In the genomic region with DNA sequence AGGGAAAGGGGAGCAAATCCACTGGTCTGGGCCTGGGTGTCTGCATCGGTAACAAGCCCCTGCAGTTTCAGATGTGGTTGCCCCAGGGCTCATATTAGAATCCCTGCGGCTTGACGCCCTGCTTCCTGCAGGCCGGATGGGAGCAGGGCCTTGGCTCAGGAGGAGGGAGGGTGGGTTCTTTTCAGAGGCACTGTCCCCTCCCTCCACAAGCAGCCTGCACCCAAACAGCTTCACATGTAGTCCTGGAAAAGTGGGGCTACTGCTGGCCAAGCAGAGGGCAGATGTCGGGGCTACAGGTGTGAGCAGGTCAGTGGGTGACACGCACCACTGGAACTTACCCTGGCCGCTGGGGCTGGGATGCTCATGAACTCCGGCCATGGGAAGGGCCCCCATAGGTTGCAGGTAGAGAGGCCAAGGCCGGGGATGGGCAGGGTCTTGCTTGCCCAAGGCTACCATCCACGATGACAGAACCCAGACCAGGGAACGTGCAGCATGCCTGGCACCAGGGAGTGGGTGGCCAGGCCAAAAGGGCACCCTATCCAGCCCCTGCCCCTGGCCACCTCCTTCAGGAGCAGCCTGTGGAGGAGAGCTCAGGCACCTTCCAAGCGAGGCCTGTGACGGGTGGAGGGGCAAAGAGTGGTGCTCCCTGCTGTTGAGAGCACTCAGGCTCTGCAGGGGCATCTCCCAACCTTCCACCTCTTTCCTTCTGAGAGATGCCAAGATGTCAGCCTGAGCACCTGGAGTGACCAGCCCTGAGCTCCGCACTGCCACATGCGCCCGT, we compare ENCODE assay signal across 10 cellular contexts. TPM values are rescaled to one million over a fixed set of nuclear protein-coding genes. Genes with fewer than 3 reads are reported as not detected.
DNase-seq lines count a peak whose midpoint lies in the region; ATAC-seq, FAIRE-seq and TF ChIP-seq lines count a peak whose summit lies in the region.
"Had no signal": no experiment of that assay in that cellular context is flagged by ENCODE, and none has a peak within 500 bp of the region (broad histone marks: within the 10 kb centered on the region; RNA-seq: fewer than 3 reads in every experiment).

No MANE protein-coding gene starts in this region.

- 91 to 100% methylated on average over 3 to 16 of the region's 16 CpGs for WGBS in body of pancreas, 2 donors

- peaks cover 4% of the 10 kb centered on the region in 2 donors for H3K4me1 ChIP-seq in kidney (ENCODE audit: control insufficient read depth in 1 of 2, insufficient read depth in 1 of 2, low read depth in 1 of 2, low read length in 2 of 2)
- peaks cover 19% of the 10 kb centered on the region for H3K4me1 ChIP-seq in body of pancreas

- H3K9me3 ChIP-seq in CD4-positive, alpha-beta T cell (ENCODE audit: control insufficient read depth, low read length), result no peaks in the 10 kb centered on the region
- H3K9me3 ChIP-seq in kidney (ENCODE audit: control insufficient read depth in 1 of 2, low read length in 2 of 2) (peaks cover 0 to 2% of the 10 kb centered on the region in 2 donors), body of pancreas (no peaks in the 10 kb centered on the region)

- DNase-seq in activated CD4-positive, alpha-beta T cell treated with anti-CD3 and anti-CD28 coated beads, Interleukin-2, amount 10 ng/mL, durations not matched to agents 7 days and 5 days, result no peak
- no peak for DNase-seq in activated CD4-positive, alpha-beta T cell treated with anti-CD3 and anti-CD28 coated beads for 4 hours
- peak in 2 of 10 experiments; percentile 26 to 31 for DNase-seq in CD4-positive, alpha-beta T cell
- no peak for DNase-seq in activated CD8-positive, alpha-beta T cell treated with anti-CD3 and anti-CD28 coated beads, Interleukin-2, amount 10 ng/mL, durations not matched to agents 7 days and 5 days
- DNase-seq in kidney, result peak; percentile 75
- no peak for DNase-seq in NCI-H526 (lab: John Stamatoyannopoulos, UW)
- DNase-seq in foreskin fibroblast, result no peak
- DNase-seq in body of pancreas, result no peak
- DNase-seq: NK-92 treated with Interleukin-12 subunit alpha and Interleukin-12 subunit beta, amount 100 ng/mL, for 24 hours had no signal

- H3K36me3 ChIP-seq in kidney (ENCODE audit: control insufficient read depth in 1 of 2, insufficient read depth in 2 of 2, low read length in 2 of 2) (no peaks in the 10 kb centered on the region), body of pancreas (replicated peaks in 1 of 2; ENCODE audit: insufficient read depth in 1 of 2, low read depth in 2 of 2) (peaks cover 0 to 3% of the 10 kb centered on the region in 2 donors)

- CTCF ChIA-PET in activated CD4-positive, alpha-beta T cell treated with anti-CD3 and anti-CD28 coated beads, Interleukin-2, amount 10 ng/mL, durations not matched to agents 7 days and 5 days (lab: Charles Lee), result interaction anchor here (0.8 to 2.2 kb wide), 20 partner anchors 9 to 326 kb away, joined by 3 to 21 read pairs (median 4); a partner anchor contains a TSS
- CTCF ChIA-PET in CD4-positive, alpha-beta T cell (lab: Charles Lee), result interaction anchor here (1.0 to 1.9 kb wide), 8 partner anchors 10 to 146 kb away, joined by 3 to 54 read pairs (median 9); a partner anchor contains a TSS
- CTCF ChIA-PET in activated CD8-positive, alpha-beta T cell treated with anti-CD3 and anti-CD28 coated beads, Interleukin-2, amount 10 ng/mL, durations not matched to agents 7 days and 5 days (lab: Charles Lee), result interaction anchor here (0.7 to 6.0 kb wide), 39 partner anchors 11 to 327 kb away, joined by 3 to 90 read pairs (median 4); a partner anchor contains a TSS

- no peak for TF ChIP-seq POLR2A in body of pancreas (IDR thresholded peaks at IDR 0.05)

- no peak overlapping the region for H3K27ac ChIP-seq in CD4-positive, alpha-beta T cell (ENCODE audit: low read depth, low read length)
- H3K27ac ChIP-seq in kidney (ENCODE audit: low read depth in 2 of 2, low read length in 2 of 2) (no peak overlapping the region), body of pancreas (no peak overlapping the region)
- H3K27ac ChIP-seq: hepatocyte had no signal

- peaks cover 11% of the 10 kb centered on the region for H3K36me3 Mint-ChIP-seq in activated CD4-positive, alpha-beta T cell treated with anti-CD3 and anti-CD28 coated beads, Interleukin-2, amount 10 ng/mL, durations not matched to agents 7 days and 5 days (ENCODE audit: low read depth)
- H3K36me3 Mint-ChIP-seq in CD4-positive, alpha-beta T cell (ENCODE audit: low read depth), result peaks cover 28% of the 10 kb centered on the region
- H3K36me3 Mint-ChIP-seq in activated CD8-positive, alpha-beta T cell treated with anti-CD3 and anti-CD28 coated beads, Interleukin-2, amount 10 ng/mL, durations not matched to agents 7 days and 5 days (ENCODE audit: low read depth), result peaks cover 19% of the 10 kb centered on the region

- peaks cover 2% of the 10 kb centered on the region for H3K9me3 Mint-ChIP-seq in activated CD4-positive, alpha-beta T cell treated with anti-CD3 and anti-CD28 coated beads, Interleukin-2, amount 10 ng/mL, durations not matched to agents 7 days and 5 days
- no peaks in the 10 kb centered on the region for H3K9me3 Mint-ChIP-seq in CD4-positive, alpha-beta T cell
- H3K9me3 Mint-ChIP-seq in activated CD8-positive, alpha-beta T cell treated with anti-CD3 and anti-CD28 coated beads, Interleukin-2, amount 10 ng/mL, durations not matched to agents 7 days and 5 days (ENCODE audit: insufficient read depth), result no peaks in the 10 kb centered on the region

- H3K27ac Mint-ChIP-seq in activated CD4-positive, alpha-beta T cell treated with anti-CD3 and anti-CD28 coated beads, Interleukin-2, amount 10 ng/mL, durations not matched to agents 7 days and 5 days, result peak overlapping the region; percentile 73
- H3K27ac Mint-ChIP-seq in CD4-positive, alpha-beta T cell, result peak overlapping the region; percentile 79
- peak overlapping the region; percentile 30 for H3K27ac Mint-ChIP-seq in activated CD8-positive, alpha-beta T cell treated with anti-CD3 and anti-CD28 coated beads, Interleukin-2, amount 10 ng/mL, durations not matched to agents 7 days and 5 days

- no peaks in the 10 kb centered on the region for H3K27me3 ChIP-seq in CD4-positive, alpha-beta T cell (ENCODE audit: control insufficient read depth, insufficient read depth, low read length)
- H3K27me3 ChIP-seq in body of pancreas, result no peaks in the 10 kb centered on the region
- H3K27me3 ChIP-seq: hepatocyte had no signal

- H3K4me1 Mint-ChIP-seq in activated CD4-positive, alpha-beta T cell treated with anti-CD3 and anti-CD28 coated beads, Interleukin-2, amount 10 ng/mL, durations not matched to agents 7 days and 5 days, result peaks cover 28% of the 10 kb centered on the region
- H3K4me1 Mint-ChIP-seq in CD4-positive, alpha-beta T cell (ENCODE audit: low read depth), result peaks cover 29% of the 10 kb centered on the region
- H3K4me1 Mint-ChIP-seq in activated CD8-positive, alpha-beta T cell treated with anti-CD3 and anti-CD28 coated beads, Interleukin-2, amount 10 ng/mL, durations not matched to agents 7 days and 5 days (ENCODE audit: low read depth), result peaks cover 25% of the 10 kb centered on the region

- H3K4me3 ChIP-seq in kidney (ENCODE audit: low read length in 2 of 2), result no peak overlapping the region
- no peak overlapping the region for H3K4me3 ChIP-seq in foreskin fibroblast (ENCODE audit: low read depth in 1 of 2, low read length in 2 of 2)
- H3K4me3 ChIP-seq in body of pancreas, result no peak overlapping the region
- H3K4me3 ChIP-seq: hepatocyte had no signal

- TF ChIP-seq CTCF in CD4-positive, alpha-beta T cell (IDR thresholded peaks at IDR 0.05), result no peak
- no peak for TF ChIP-seq CTCF in kidney (IDR thresholded peaks at IDR 0.05; ENCODE audit: borderline replicate concordance, extremely low read depth, insufficient read depth)
- TF ChIP-seq CTCF in foreskin fibroblast (IDR thresholded peaks at IDR 0.05; ENCODE audit: low read depth, low read length), result no peak
- TF ChIP-seq CTCF in body of pancreas (IDR thresholded peaks at IDR 0.05), result no peak

- peak; percentile 8 for ATAC-seq in CD4-positive, alpha-beta T cell (ENCODE audit: poor library complexity)
- ATAC-seq in activated CD8-positive, alpha-beta T cell treated with anti-CD3 and anti-CD28 coated beads, Interleukin-2, amount 10 ng/mL, durations not matched to agents 7 days and 5 days, result no peak
- ATAC-seq in body of pancreas, result no peak

- POLR2A ChIA-PET in activated CD4-positive, alpha-beta T cell treated with anti-CD3 and anti-CD28 coated beads, Interleukin-2, amount 10 ng/mL, durations not matched to agents 7 days and 5 days (lab: Charles Lee), result interaction anchor here (1.0 to 1.2 kb wide), 2 partner anchors 15 to 16 kb away, joined by 3 to 4 read pairs; a partner anchor contains a TSS
- POLR2A ChIA-PET in CD4-positive, alpha-beta T cell (lab: Charles Lee), result interaction anchor here (1.1 to 6.7 kb wide), 7 partner anchors 9 to 263 kb away, joined by 3 to 145 read pairs (median 5); a partner anchor contains a TSS
- POLR2A ChIA-PET in activated CD8-positive, alpha-beta T cell treated with anti-CD3 and anti-CD28 coated beads, Interleukin-2, amount 10 ng/mL, durations not matched to agents 7 days and 5 days (lab: Charles Lee), result interaction anchor here (0.9 to 2.1 kb wide), 5 partner anchors 15 to 195 kb away, joined by 3 to 22 read pairs (median 5); no protein-coding TSS in a partner anchor

- H3K4me3 Mint-ChIP-seq in activated CD4-positive, alpha-beta T cell treated with anti-CD3 and anti-CD28 coated beads, Interleukin-2, amount 10 ng/mL, durations not matched to agents 7 days and 5 days, result peak overlapping the region; percentile 16
- peak overlapping the region; percentile 70 for H3K4me3 Mint-ChIP-seq in CD4-positive, alpha-beta T cell
- no peak overlapping the region for H3K4me3 Mint-ChIP-seq in activated CD8-positive, alpha-beta T cell treated with anti-CD3 and anti-CD28 coated beads, Interleukin-2, amount 10 ng/mL, durations not matched to agents 7 days and 5 days

- intact Hi-C loops in CD4-positive, alpha-beta T cell (cut with DNase I, micrococcal nuclease), result loop anchor here in 1 of 2 experiments (2.0 kb wide), 1 partner anchor 15 kb away; no protein-coding TSS in a partner anchor
- intact Hi-C loops in kidney (cut with DNase I), result no loop called here
- intact Hi-C loops in body of pancreas (cut with DNase I), result loop anchor here (5.0 kb wide), 1 partner anchor 249 kb away; no protein-coding TSS in a partner anchor

- no peaks in the 10 kb centered on the region for H3K27me3 Mint-ChIP-seq in activated CD4-positive, alpha-beta T cell treated with anti-CD3 and anti-CD28 coated beads, Interleukin-2, amount 10 ng/mL, durations not matched to agents 7 days and 5 days
- no peaks in the 10 kb centered on the region for H3K27me3 Mint-ChIP-seq in CD4-positive, alpha-beta T cell
- no peaks in the 10 kb centered on the region for H3K27me3 Mint-ChIP-seq in activated CD8-positive, alpha-beta T cell treated with anti-CD3 and anti-CD28 coated beads, Interleukin-2, amount 10 ng/mL, durations not matched to agents 7 days and 5 days (ENCODE audit: low read depth)

- FAIRE-seq in kidney (lab: Jason Lieb, UNC), result no peak

- no peak overlapping the region for H3K9ac ChIP-seq in kidney (ENCODE audit: low read length in 2 of 2)

RNA-seq across cellular contexts. Expression of a gene that starts 16.8 kb away (rescaled TPM):
- total RNA-seq in activated CD4-positive, alpha-beta T cell treated with anti-CD3 and anti-CD28 coated beads, Interleukin-2, amount 10 ng/mL, durations not matched to agents 7 days and 5 days, result 10 to 100 TPM; 47.2 to 50.5 TPM
- 100 to 1,000 TPM; 326 to 342 TPM for total RNA-seq in CD4-positive, alpha-beta T cell
- total RNA-seq in activated CD8-positive, alpha-beta T cell treated with anti-CD3 and anti-CD28 coated beads, Interleukin-2, amount 10 ng/mL, durations not matched to agents 7 days and 5 days, result 10 to 100 TPM; 37.7 to 40.1 TPM
- total RNA-seq in kidney (26.3 TPM), body of pancreas (1 to 10 TPM; 8.9 to 9.6 TPM)
- polyA plus RNA-seq in kidney (ENCODE audit: insufficient read depth, low read depth, low replicate concordance), result 8.6 TPM

RNA-seq across cellular contexts. Expression of a gene that starts 48.2 kb away (rescaled TPM):
- under 1 TPM; 0.22 to 0.27 TPM for total RNA-seq in activated CD4-positive, alpha-beta T cell treated with anti-CD3 and anti-CD28 coated beads, Interleukin-2, amount 10 ng/mL, durations not matched to agents 7 days and 5 days
- not detected for total RNA-seq in CD4-positive, alpha-beta T cell
- not detected for total RNA-seq in activated CD8-positive, alpha-beta T cell treated with anti-CD3 and anti-CD28 coated beads, Interleukin-2, amount 10 ng/mL, durations not matched to agents 7 days and 5 days
- total RNA-seq in kidney (3.2 TPM), body of pancreas (10 to 100 TPM; 40.7 to 71.2 TPM)
- 11.1 TPM for polyA plus RNA-seq in kidney (ENCODE audit: insufficient read depth, low read depth, low replicate concordance)

Comparison
In these comparisons a context has a peak if more than half of its experiments do, and no peak if none do; other contexts are left out.
1. RNA of a gene that starts 16.8 kb away (total RNA-seq): 326 to 342 TPM in CD4-positive, alpha-beta T cell; 47.2 to 50.5 TPM in activated CD4-positive, alpha-beta T cell treated with anti-CD3 and anti-CD28 coated beads, Interleukin-2, amount 10 ng/mL, durations not matched to agents 7 days and 5 days, 37.7 to 40.1 TPM in activated CD8-positive, alpha-beta T cell treated with anti-CD3 and anti-CD28 coated beads, Interleukin-2, amount 10 ng/mL, durations not matched to agents 7 days and 5 days, 26.3 TPM in kidney (single experiment) and 8.9 to 9.6 TPM in body of pancreas; every median in the first group is over 4 times any median in the second.
2. Peak in every context shown above with its lines, with median percentiles within 50 percentile points of each other: H3K27ac Mint-ChIP-seq.